8 cellular contexts compared by ENCODE assay signal in the genomic region with DNA sequence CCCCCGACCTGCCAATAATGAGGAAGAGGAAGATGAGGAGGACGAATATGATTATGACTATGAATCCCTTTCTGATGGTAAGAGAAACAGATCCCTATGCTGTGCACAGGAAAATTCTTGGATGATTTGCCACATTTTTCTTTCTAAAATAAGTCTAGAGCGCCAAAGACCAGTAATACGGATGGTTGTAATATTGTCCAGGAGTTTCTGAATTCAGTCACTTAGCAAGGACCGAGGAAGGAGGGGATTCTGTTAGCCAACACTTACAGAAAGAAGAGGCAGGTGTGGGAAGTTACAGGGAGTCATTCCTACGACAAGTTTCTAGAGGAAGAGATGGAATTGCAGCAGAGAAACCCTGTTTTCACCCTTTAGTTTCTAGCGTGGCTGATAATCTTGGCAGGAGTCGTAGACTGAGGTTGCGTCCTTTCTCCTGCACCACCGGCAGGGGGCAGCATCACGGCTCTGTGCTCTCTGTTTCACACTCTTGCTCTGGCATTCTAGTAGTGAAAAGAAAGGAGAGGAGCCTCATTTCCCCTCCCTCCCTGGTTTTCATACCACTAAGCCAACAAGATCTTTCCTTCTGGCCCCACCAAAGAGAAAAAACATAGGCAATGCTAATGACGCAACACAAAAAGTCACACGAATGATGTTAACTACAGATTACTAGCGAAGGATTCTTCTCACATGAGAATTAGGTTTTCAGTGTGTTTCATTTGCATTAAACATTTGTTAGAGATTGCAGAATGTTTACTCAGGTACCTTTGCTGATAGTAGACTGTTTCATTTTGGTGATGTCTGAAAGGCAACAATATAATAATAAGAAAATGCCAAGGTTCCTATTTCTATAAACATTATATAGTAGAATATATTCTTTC.
DNase-seq lines count a peak whose midpoint lies in the region; ATAC-seq and TF ChIP-seq lines count a peak whose summit lies in the region.

No MANE protein-coding gene starts in this region.

- no peaks in the 10 kb centered on the region for H3K9me3 ChIP-seq in CD8-positive, alpha-beta T cell (ENCODE audit: low read length)
- H3K9me3 ChIP-seq in right cardiac atrium (ENCODE audit: control insufficient read depth, low read length) = no peaks in the 10 kb centered on the region

- POLR2A ChIA-PET in CD8-positive, alpha-beta T cell (lab: Charles Lee) = no interaction called here

- no peak overlapping the region for H3K27ac Mint-ChIP-seq in CD8-positive, alpha-beta T cell
- no peak overlapping the region for H3K27ac Mint-ChIP-seq in activated naive CD8-positive, alpha-beta T cell treated with anti-CD3 and anti-CD28 coated beads for 36 hours

- WGBS in right cardiac atrium = 56% methylated on average over 14 of the region's 14 CpGs

- no peak overlapping the region for H3K27ac ChIP-seq in CD8-positive, alpha-beta T cell (ENCODE audit: low read depth, low read length)
- no peak overlapping the region for H3K27ac ChIP-seq in right cardiac atrium (ENCODE audit: low read length)

- H3K4me3 ChIP-seq in CD8-positive, alpha-beta T cell (ENCODE audit: low read depth, low read length) = no peak overlapping the region
- H3K4me3 ChIP-seq in right cardiac atrium (ENCODE audit: low read length) = no peak overlapping the region

- DNase-seq in CD8-positive, alpha-beta T cell = peak in 6 of 7 experiments; percentile 25 to 60 (median 45)
- DNase-seq in HUDEP-2 (lab: John Stamatoyannopoulos, UW; ENCODE audit: unreplicated experiment in 76 of 76) (peak in 47 of 76 experiments; percentile 2 to 67 (median 29)), SKM-1 treated with dmso at 0.1 percent for 144 hours (lab: John Stamatoyannopoulos, UW; ENCODE audit: unreplicated experiment) (peak; percentile 52), right cardiac atrium (peak; percentile 27 to 80 (median 49))
- peak; percentile 53 for DNase-seq in activated naive CD8-positive, alpha-beta T cell treated with anti-CD3 and anti-CD28 coated beads for 36 hours
- peak; percentile 2 to 32 for DNase-seq in stimulated activated CD4-positive, alpha-beta T cell treated with anti-CD3 and anti-CD28 coated beads, Interleukin-12 subunit alpha, Interleukin-12 subunit beta, amount 100 ng/mL, for 24 hours (ENCODE audit: low read depth in 2 of 2)

- no peaks in the 10 kb centered on the region for H3K4me1 ChIP-seq in CD8-positive, alpha-beta T cell (ENCODE audit: insufficient read depth, low read length)
- no peaks in the 10 kb centered on the region for H3K4me1 ChIP-seq in right cardiac atrium (ENCODE audit: control insufficient read depth, insufficient read depth, low read length)

- H3K4me3 Mint-ChIP-seq in CD8-positive, alpha-beta T cell = no peak overlapping the region
- H3K4me3 Mint-ChIP-seq in activated naive CD8-positive, alpha-beta T cell treated with anti-CD3 and anti-CD28 coated beads for 36 hours = no peak overlapping the region

- no peaks in the 10 kb centered on the region for H3K36me3 ChIP-seq in CD8-positive, alpha-beta T cell (ENCODE audit: insufficient read depth, low read length)

- peak; percentile 91 for TF ChIP-seq CTCF in CD8-positive, alpha-beta T cell (IDR thresholded peaks at IDR 0.05)

- intact Hi-C loops in CD8-positive, alpha-beta T cell (cut with DNase I, micrococcal nuclease) = loop anchor here in 1 of 2 experiments (1.0 kb wide), 1 partner anchor 164 kb away; no protein-coding TSS in a partner anchor
- intact Hi-C loops in right cardiac atrium (cut with DNase I) = no loop called here

- CTCF ChIA-PET in CD8-positive, alpha-beta T cell (lab: Charles Lee) = interaction anchor here (1.0 kb wide), 2 partner anchors 8 to 40 kb away, joined by 3 to 5 read pairs; no protein-coding TSS in a partner anchor

- no peaks in the 10 kb centered on the region for H3K9me3 Mint-ChIP-seq in CD8-positive, alpha-beta T cell
- H3K9me3 Mint-ChIP-seq in activated naive CD8-positive, alpha-beta T cell treated with anti-CD3 and anti-CD28 coated beads for 36 hours = no peaks in the 10 kb centered on the region

- H3K36me3 Mint-ChIP-seq in CD8-positive, alpha-beta T cell = no peaks in the 10 kb centered on the region
- H3K36me3 Mint-ChIP-seq in activated naive CD8-positive, alpha-beta T cell treated with anti-CD3 and anti-CD28 coated beads for 36 hours = no peaks in the 10 kb centered on the region

- peaks cover 6% of the 10 kb centered on the region for H3K4me1 Mint-ChIP-seq in CD8-positive, alpha-beta T cell (ENCODE audit: low read depth)
- peaks cover 1% of the 10 kb centered on the region for H3K4me1 Mint-ChIP-seq in activated naive CD8-positive, alpha-beta T cell treated with anti-CD3 and anti-CD28 coated beads for 36 hours

- peaks cover 23% of the 10 kb centered on the region for H3K27me3 Mint-ChIP-seq in CD8-positive, alpha-beta T cell (ENCODE audit: low read depth)
- H3K27me3 Mint-ChIP-seq in activated naive CD8-positive, alpha-beta T cell treated with anti-CD3 and anti-CD28 coated beads for 36 hours = peaks cover 7% of the 10 kb centered on the region

- no peak for TF ChIP-seq POLR2A in GM18505 (IDR thresholded peaks at IDR 0.05; ENCODE audit: borderline replicate concordance, extremely low read depth, insufficient read depth, insufficient read length)

- H3K27me3 ChIP-seq in CD8-positive, alpha-beta T cell (ENCODE audit: insufficient read depth, low read length) = no peaks in the 10 kb centered on the region
- no peaks in the 10 kb centered on the region for H3K27me3 ChIP-seq in right cardiac atrium (ENCODE audit: control insufficient read depth, insufficient read depth)

- ATAC-seq in CD8-positive, alpha-beta T cell = no peak
- ATAC-seq in GM19328 (IDR thresholded peaks at IDR 0.05; ENCODE audit: unreplicated experiment) (peak; percentile 62), right cardiac atrium (peak in 1 of 2 donors; percentile 65), GM18505 (IDR thresholded peaks at IDR 0.05; ENCODE audit: unreplicated experiment) (no peak)
